In genomic region chr17:29649359-29649758, GRCh38 we compare ENCODE assay signal across 18 cellular contexts. TPM values are rescaled to one million over a fixed set of nuclear protein-coding genes. Genes with fewer than 3 reads are reported as not detected.
DNase-seq lines count a peak whose midpoint lies in the region; ATAC-seq, FAIRE-seq and TF ChIP-seq lines count a peak whose summit lies in the region.
"Had no signal": no experiment of that assay in that cellular context is flagged by ENCODE, and none has a peak within 500 bp of the region (broad histone marks: within the 10 kb centered on the region; RNA-seq: fewer than 3 reads in every experiment).

No MANE protein-coding gene starts in this region.

- peaks cover 5 to 48% (median 21%) of the 10 kb centered on the region in 5 donors for H3K4me1 ChIP-seq in subcutaneous abdominal adipose tissue (ENCODE audit: control insufficient read depth in 5 of 5, insufficient read depth in 5 of 5, low read length in 5 of 5)
- peaks cover 25% of the 10 kb centered on the region for H3K4me1 ChIP-seq in GM23248 (ENCODE audit: insufficient read depth)

- H3K9me3 Mint-ChIP-seq in activated T-cell treated with anti-CD3 and anti-CD28 coated beads, Interleukin-2, amount 50 U/mL, for 72 hours: no peaks in the 10 kb centered on the region
- no peaks in the 10 kb centered on the region for H3K9me3 Mint-ChIP-seq in activated T-cell treated with anti-CD3 and anti-CD28 coated beads, Interleukin-2, amount 50 U/mL, for 4 hours
- H3K9me3 Mint-ChIP-seq in immature natural killer cell: no peaks in the 10 kb centered on the region
- H3K9me3 Mint-ChIP-seq: HFFc6 had no signal

- no peak for DNase-seq in activated T-cell treated with anti-CD3 and anti-CD28 coated beads, Interleukin-2, amount 50 U/mL, for 72 hours
- DNase-seq in activated T-cell treated with anti-CD3 and anti-CD28 coated beads, Interleukin-2, amount 50 U/mL, for 4 hours: no peak
- DNase-seq in T-helper 17 cell: no peak
- no peak for DNase-seq in immature natural killer cell
- no peak for DNase-seq in NCI-H524 (lab: John Stamatoyannopoulos, UW)
- DNase-seq in GM12892 (ENCODE audit: insufficient read length): no peak
- DNase-seq in GM23248: no peak
- DNase-seq: 8988T, DMS153, EL, HFFc6, NCI-H1048, NCI-H1436 treated with DMSO at 0.1 percent for 48 hours, NCI-H2081, SHP77 treated with DMSO at 0.1 percent for 48 hours had no signal

- H3K4me3 Mint-ChIP-seq in activated T-cell treated with anti-CD3 and anti-CD28 coated beads, Interleukin-2, amount 50 U/mL, for 72 hours: no peak overlapping the region
- no peak overlapping the region for H3K4me3 Mint-ChIP-seq in activated T-cell treated with anti-CD3 and anti-CD28 coated beads, Interleukin-2, amount 50 U/mL, for 4 hours
- H3K4me3 Mint-ChIP-seq in T-helper 17 cell: no peak overlapping the region
- H3K4me3 Mint-ChIP-seq in immature natural killer cell: no peak overlapping the region
- H3K4me3 Mint-ChIP-seq: HFFc6 had no signal

- TF ChIP-seq POLR2A in GM12892 (IDR thresholded peaks at IDR 0.05; ENCODE audit: low read depth, low read length): no peak

- H3K27ac ChIP-seq in subcutaneous abdominal adipose tissue (ENCODE audit: low read depth, low read length) (peak overlapping the region; percentile 30), GM23248 (no peak overlapping the region)
- H3K27ac ChIP-seq: BLaER1 had no signal

- no peak for ATAC-seq in activated T-cell treated with anti-CD3 and anti-CD28 coated beads, Interleukin-2, amount 50 U/mL, for 72 hours (replicated peaks in 1 of 2)
- no peak for ATAC-seq in activated T-cell treated with anti-CD3 and anti-CD28 coated beads, Interleukin-2, amount 50 U/mL, for 4 hours
- no peak for ATAC-seq in T-helper 17 cell
- ATAC-seq: HepG2 had no signal

- WGBS in GM23248 (ENCODE audit: low coverage in 1 of 2, low lambda C conversion rate in 2 of 2, missing lambda C conversion rate in 2 of 2), 2 experiments: 97 to 99% methylated on average over 5 of the region's 5 CpGs

- peaks cover 24% of the 10 kb centered on the region for H3F3A ChIP-seq in GM23248 (ENCODE audit: insufficient read depth)

- no peaks in the 10 kb centered on the region for H3K9me2 ChIP-seq in GM23248 (ENCODE audit: insufficient read depth)

- H3K79me2 ChIP-seq in GM23248 (ENCODE audit: insufficient read depth): no peaks in the 10 kb centered on the region

- no peaks in the 10 kb centered on the region for H3K27me3 Mint-ChIP-seq in activated T-cell treated with anti-CD3 and anti-CD28 coated beads, Interleukin-2, amount 50 U/mL, for 72 hours (ENCODE audit: low read depth)
- H3K27me3 Mint-ChIP-seq in activated T-cell treated with anti-CD3 and anti-CD28 coated beads, Interleukin-2, amount 50 U/mL, for 4 hours (ENCODE audit: low read depth): no peaks in the 10 kb centered on the region
- H3K27me3 Mint-ChIP-seq in T-helper 17 cell (no peaks in the 10 kb centered on the region), immature natural killer cell (ENCODE audit: low read depth in 3 of 3) (peaks cover 3 to 14% (median 5%) of the 10 kb centered on the region in 3 donors)

- H3K27me3 ChIP-seq in subcutaneous abdominal adipose tissue (ENCODE audit: control insufficient read depth in 5 of 5, insufficient read depth in 4 of 5, low read length in 5 of 5): no peaks in the 10 kb centered on the region
- H3K27me3 ChIP-seq in GM23248 (replicated peaks; ENCODE audit: insufficient read depth): no peaks in the 10 kb centered on the region
- H3K27me3 ChIP-seq: BLaER1 had no signal

- in situ Hi-C loops in GM23248 (cut with MboI): loop anchor here (10.0 kb wide), 2 partner anchors 125 to 285 kb away; partner anchors contain the start of gene SSH2

- H3K4me3 ChIP-seq in subcutaneous abdominal adipose tissue (ENCODE audit: low read depth in 1 of 5, low read length in 5 of 5) (no peak overlapping the region), GM23248 (no peak overlapping the region)
- H3K4me3 ChIP-seq: BLaER1 had no signal

- no peak for FAIRE-seq in GM12892 (lab: Jason Lieb, UNC)
- FAIRE-seq: HepG2 had no signal

- peaks cover 16% of the 10 kb centered on the region for H3K4me1 Mint-ChIP-seq in activated T-cell treated with anti-CD3 and anti-CD28 coated beads, Interleukin-2, amount 50 U/mL, for 72 hours (ENCODE audit: low read depth)
- H3K4me1 Mint-ChIP-seq in activated T-cell treated with anti-CD3 and anti-CD28 coated beads, Interleukin-2, amount 50 U/mL, for 4 hours (ENCODE audit: low read depth): peaks cover 7% of the 10 kb centered on the region
- peaks cover 3% of the 10 kb centered on the region for H3K4me1 Mint-ChIP-seq in T-helper 17 cell
- H3K4me1 Mint-ChIP-seq in immature natural killer cell: peaks cover 3 to 10% of the 10 kb centered on the region in 2 donors

- no peaks in the 10 kb centered on the region for H4K20me1 ChIP-seq in GM23248 (ENCODE audit: insufficient read depth)
- H4K20me1 ChIP-seq: BLaER1 had no signal

- no peak overlapping the region for H3K4me2 ChIP-seq in GM23248 (ENCODE audit: unreplicated experiment)
- H3K4me2 ChIP-seq: BLaER1 had no signal

- H3K9ac ChIP-seq in subcutaneous abdominal adipose tissue (ENCODE audit: low read length in 5 of 5) (no peak overlapping the region), GM23248 (no peak overlapping the region)
- H3K9ac ChIP-seq: BLaER1 had no signal

- H3K36me3 ChIP-seq in subcutaneous abdominal adipose tissue (ENCODE audit: control insufficient read depth in 5 of 5, insufficient read depth in 5 of 5, low read length in 5 of 5) (peaks cover 6 to 24% (median 13%) of the 10 kb centered on the region in 5 donors), GM23248 (ENCODE audit: low read depth) (0 out of 2 replicates have a peak, but pooled peaks cover 5% of the 10 kb centered on the region)

- H2AFZ ChIP-seq in GM23248: no peak overlapping the region

- H3K9me3 ChIP-seq in T-helper 17 cell (ENCODE audit: control insufficient read depth, low read length, poor library complexity, severe bottlenecking) (no peaks in the 10 kb centered on the region), subcutaneous abdominal adipose tissue (ENCODE audit: control insufficient read depth in 5 of 5, low read length in 5 of 5) (no peaks in the 10 kb centered on the region), GM23248 (ENCODE audit: low read depth) (no peaks in the 10 kb centered on the region)
- H3K9me3 ChIP-seq: BLaER1 had no signal

- H3K27ac Mint-ChIP-seq in activated T-cell treated with anti-CD3 and anti-CD28 coated beads, Interleukin-2, amount 50 U/mL, for 72 hours: peak overlapping the region; percentile 70
- H3K27ac Mint-ChIP-seq in T-helper 17 cell: peak overlapping the region; percentile 78
- peak overlapping the region in 4 of 6 donors; percentile 37 to 69 (median 40) for H3K27ac Mint-ChIP-seq in immature natural killer cell
- H3K27ac Mint-ChIP-seq: HFFc6 had no signal

- H3K36me3 Mint-ChIP-seq in activated T-cell treated with anti-CD3 and anti-CD28 coated beads, Interleukin-2, amount 50 U/mL, for 72 hours (ENCODE audit: insufficient read depth in 2 of 2): peaks cover 2 to 11% of the 10 kb centered on the region in 2 donors
- H3K36me3 Mint-ChIP-seq in activated T-cell treated with anti-CD3 and anti-CD28 coated beads, Interleukin-2, amount 50 U/mL, for 4 hours (ENCODE audit: insufficient read depth): peaks cover 27% of the 10 kb centered on the region
- no peaks in the 10 kb centered on the region for H3K36me3 Mint-ChIP-seq in T-helper 17 cell (ENCODE audit: low read depth)
- peaks cover 11 to 28% (median 14%) of the 10 kb centered on the region in 3 donors for H3K36me3 Mint-ChIP-seq in immature natural killer cell

RNA-seq across cellular contexts. Expression of gene CORO6, which starts 26.6 kb away (rescaled TPM):
- 10 to 100 TPM; 10.4 to 13.9 TPM for total RNA-seq in activated T-cell treated with anti-CD3 and anti-CD28 coated beads, Interleukin-2, amount 50 U/mL, for 72 hours
- total RNA-seq in activated T-cell treated with anti-CD3 and anti-CD28 coated beads, Interleukin-2, amount 50 U/mL, for 4 hours: 10 to 100 TPM in 2 of 3 donors, 1 to 10 TPM in 1; 9.8 to 12.3 (median 11.8) TPM
- 1 to 10 TPM; 1.7 to 2.6 TPM for total RNA-seq in T-helper 17 cell
- polyA plus RNA-seq in immature natural killer cell (1 to 10 TPM in 1 of 3 donors, under 1 TPM in 2; 0.12 to 1.3 (median 0.38) TPM), GM23248 (2016; fragmentation: Nextera tagmentation; extraction: Ambion mirVana) (3.7 and 4.0 TPM in 2 replicates)
- 0.70 TPM for polyA plus RNA-seq in GM12892 (2012; ENCODE audit: missing spikeins)
- 4.2 and 6.5 TPM in 2 replicates for total RNA-seq in GM23248 (2014; rRNA removed; shearing (Covaris generic))

RNA-seq across cellular contexts. Expression of gene ANKRD13B, which starts 56.4 kb away (rescaled TPM):
- total RNA-seq in activated T-cell treated with anti-CD3 and anti-CD28 coated beads, Interleukin-2, amount 50 U/mL, for 72 hours: 10 to 100 TPM in 1 of 2 donors, 1 to 10 TPM in 1; 7.9 to 13.5 TPM
- 10 to 100 TPM; 33.3 to 40.7 (median 40.4) TPM for total RNA-seq in activated T-cell treated with anti-CD3 and anti-CD28 coated beads, Interleukin-2, amount 50 U/mL, for 4 hours
- total RNA-seq in T-helper 17 cell: 1 to 10 TPM; 5.9 to 7.9 TPM
- polyA plus RNA-seq in immature natural killer cell (under 1 TPM in 1 of 3 donors, not detected in 2; 0.18 TPM), GM23248 (2016; fragmentation: Nextera tagmentation; extraction: Ambion mirVana) (1.3 and 1.7 TPM in 2 replicates)
- 1.0 TPM for polyA plus RNA-seq in GM12892 (2012; ENCODE audit: missing spikeins)
- 9.4 and 26.8 TPM in 2 replicates for total RNA-seq in GM23248 (2014; rRNA removed; shearing (Covaris generic))

RNA-seq across cellular contexts. Expression of gene GIT1, which starts 59.9 kb away (rescaled TPM):
- 10 to 100 TPM; 45.0 to 47.4 TPM for total RNA-seq in activated T-cell treated with anti-CD3 and anti-CD28 coated beads, Interleukin-2, amount 50 U/mL, for 72 hours
- 10 to 100 TPM; 79.3 to 91.3 (median 90.8) TPM for total RNA-seq in activated T-cell treated with anti-CD3 and anti-CD28 coated beads, Interleukin-2, amount 50 U/mL, for 4 hours
- 10 to 100 TPM; 45.4 to 48.3 TPM for total RNA-seq in T-helper 17 cell
- polyA plus RNA-seq in immature natural killer cell: 1 to 10 TPM; 2.3 to 8.9 (median 5.1) TPM
- polyA plus RNA-seq in GM12892 (2012; ENCODE audit: missing spikeins): 14.8 TPM
- 17.1 and 19.5 TPM in 2 replicates for total RNA-seq in GM23248 (2014; rRNA removed; shearing (Covaris generic))
- polyA plus RNA-seq in GM23248 (2016; fragmentation: Nextera tagmentation; extraction: Ambion mirVana): 4.4 and 6.0 TPM in 2 replicates
